In genomic region chr1:56448937-56449336, GRCh38 we compare ENCODE assay signal across 1 cellular context.
TF ChIP-seq lines count a peak whose summit lies in the region.

No MANE protein-coding gene starts in this region.

TF ChIP-seq in HepG2, 621 proteins besides CTCF, POLR2A, EP300 and RAD21 (continued from another document and continues in another):
- TF ChIP-seq, protein P1, sequence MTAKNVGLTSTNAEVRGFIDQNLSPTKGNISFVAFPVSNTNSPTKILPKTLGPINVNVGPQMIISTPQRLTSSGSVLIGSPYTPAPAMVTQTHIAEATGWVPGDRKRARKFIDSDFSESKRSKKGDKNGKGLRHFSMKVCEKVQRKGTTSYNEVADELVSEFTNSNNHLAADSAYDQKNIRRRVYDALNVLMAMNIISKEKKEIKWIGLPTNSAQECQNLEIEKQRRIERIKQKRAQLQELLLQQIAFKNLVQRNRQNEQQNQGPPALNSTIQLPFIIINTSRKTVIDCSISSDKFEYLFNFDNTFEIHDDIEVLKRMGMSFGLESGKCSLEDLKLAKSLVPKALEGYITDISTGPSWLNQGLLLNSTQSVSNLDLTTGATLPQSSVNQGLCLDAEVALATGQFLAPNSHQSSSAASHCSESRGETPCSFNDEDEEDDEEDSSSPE (CRISPR knock-in tag; IDR thresholded peaks at IDR 0.05), result peak; percentile 72
- TF ChIP-seq SALL1 (CRISPR knock-in tag; IDR thresholded peaks at IDR 0.05) (peak; percentile 68), FOXA3 (CRISPR knock-in tag; IDR thresholded peaks at IDR 0.05) (peak; percentile 61), ZNF7 (CRISPR knock-in tag; IDR thresholded peaks at IDR 0.05) (no peak), POLR2G (IDR thresholded peaks at IDR 0.05; ENCODE audit: low read depth, low read length) (peak; percentile 47; the same call in 1 of the 2 replicates), NCOR1 (IDR thresholded peaks at IDR 0.05; ENCODE audit: borderline replicate concordance, low read length) (peak; percentile 78; the same call in 1 of the 2 replicates), POGZ (CRISPR knock-in tag; IDR thresholded peaks at IDR 0.05) (peak; percentile 59), ZNF644 (CRISPR knock-in tag; IDR thresholded peaks at IDR 0.05; ENCODE audit: low read depth) (0 out of 2 replicates have a peak, but pooled peaks have one; percentile 10), ZEB1 (IDR thresholded peaks at IDR 0.05; ENCODE audit: insufficient replicate concordance, low read depth) (peak; percentile 70), ZNF850 (CRISPR knock-in tag; conservative IDR thresholded peaks at IDR 0.05) (no peak), ZSCAN30 (CRISPR knock-in tag; IDR thresholded peaks at IDR 0.05) (peak; percentile 41; the same call in 1 of the 2 replicates), FOXJ3 (CRISPR knock-in tag; IDR thresholded peaks at IDR 0.05; ENCODE audit: borderline replicate concordance) (peak; percentile 70; the same call in 1 of the 2 replicates), FOXP4 (CRISPR knock-in tag; IDR thresholded peaks at IDR 0.05) (peak; percentile 69; the same call in 1 of the 2 replicates), KLF13 (CRISPR knock-in tag; IDR thresholded peaks at IDR 0.05) (no peak), RELA (CRISPR knock-in tag; IDR thresholded peaks at IDR 0.05) (peak; percentile 96; the same call in 1 of the 2 replicates), SETDB1 (CRISPR knock-in tag; IDR thresholded peaks at IDR 0.05; ENCODE audit: borderline replicate concordance) (no peak), FOSL2 (CRISPR knock-in tag; IDR thresholded peaks at IDR 0.05) (peak; percentile 96), GABPA (IDR thresholded peaks at IDR 0.05; ENCODE audit: low read depth, low read length) (no peak), GABPA (CRISPR knock-in tag; IDR thresholded peaks at IDR 0.05; ENCODE audit: low read depth) (peak; percentile 51), ZNF816 (CRISPR knock-in tag; IDR thresholded peaks at IDR 0.05; ENCODE audit: borderline replicate concordance) (peak; percentile 26; the same call in 1 of the 2 replicates), TMF1 (CRISPR knock-in tag; IDR thresholded peaks at IDR 0.05; ENCODE audit: low read depth) (no peak), CEBPB (IDR thresholded peaks at IDR 0.05; ENCODE audit: borderline replicate concordance, low read depth, low read length) (peak; percentile 91), HNF1A (IDR thresholded peaks at IDR 0.05; ENCODE audit: low read depth) (peak; percentile 29; the same call in 1 of the 2 replicates), HNF1A (CRISPR knock-in tag; IDR thresholded peaks at IDR 0.05; ENCODE audit: borderline replicate concordance) (no peak), TCF7 (IDR thresholded peaks at IDR 0.05; ENCODE audit: low read depth) (peak; percentile 76), IRF2 (CRISPR knock-in tag; IDR thresholded peaks at IDR 0.05) (peak; percentile 69; the same call in 1 of the 2 replicates), TARDBP (CRISPR knock-in tag; IDR thresholded peaks at IDR 0.05) (peak; percentile 58; the same call in 1 of the 2 replicates), HOXA3 (CRISPR knock-in tag; IDR thresholded peaks at IDR 0.05) (peak; percentile 55; the same call in 1 of the 2 replicates), ZFX (CRISPR knock-in tag; IDR thresholded peaks at IDR 0.05; ENCODE audit: low read depth) (no peak), PITX1 (CRISPR knock-in tag; IDR thresholded peaks at IDR 0.05) (0 out of 2 replicates have a peak, but pooled peaks have one; percentile 43)
- TF ChIP-seq, protein P2, sequence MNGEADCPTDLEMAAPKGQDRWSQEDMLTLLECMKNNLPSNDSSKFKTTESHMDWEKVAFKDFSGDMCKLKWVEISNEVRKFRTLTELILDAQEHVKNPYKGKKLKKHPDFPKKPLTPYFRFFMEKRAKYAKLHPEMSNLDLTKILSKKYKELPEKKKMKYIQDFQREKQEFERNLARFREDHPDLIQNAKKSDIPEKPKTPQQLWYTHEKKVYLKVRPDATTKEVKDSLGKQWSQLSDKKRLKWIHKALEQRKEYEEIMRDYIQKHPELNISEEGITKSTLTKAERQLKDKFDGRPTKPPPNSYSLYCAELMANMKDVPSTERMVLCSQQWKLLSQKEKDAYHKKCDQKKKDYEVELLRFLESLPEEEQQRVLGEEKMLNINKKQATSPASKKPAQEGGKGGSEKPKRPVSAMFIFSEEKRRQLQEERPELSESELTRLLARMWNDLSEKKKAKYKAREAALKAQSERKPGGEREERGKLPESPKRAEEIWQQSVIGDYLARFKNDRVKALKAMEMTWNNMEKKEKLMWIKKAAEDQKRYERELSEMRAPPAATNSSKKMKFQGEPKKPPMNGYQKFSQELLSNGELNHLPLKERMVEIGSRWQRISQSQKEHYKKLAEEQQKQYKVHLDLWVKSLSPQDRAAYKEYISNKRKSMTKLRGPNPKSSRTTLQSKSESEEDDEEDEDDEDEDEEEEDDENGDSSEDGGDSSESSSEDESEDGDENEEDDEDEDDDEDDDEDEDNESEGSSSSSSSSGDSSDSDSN (CRISPR knock-in tag; IDR thresholded peaks at IDR 0.05), result peak; percentile 31; the same call in 1 of the 2 replicates
- TF ChIP-seq, protein P3, sequence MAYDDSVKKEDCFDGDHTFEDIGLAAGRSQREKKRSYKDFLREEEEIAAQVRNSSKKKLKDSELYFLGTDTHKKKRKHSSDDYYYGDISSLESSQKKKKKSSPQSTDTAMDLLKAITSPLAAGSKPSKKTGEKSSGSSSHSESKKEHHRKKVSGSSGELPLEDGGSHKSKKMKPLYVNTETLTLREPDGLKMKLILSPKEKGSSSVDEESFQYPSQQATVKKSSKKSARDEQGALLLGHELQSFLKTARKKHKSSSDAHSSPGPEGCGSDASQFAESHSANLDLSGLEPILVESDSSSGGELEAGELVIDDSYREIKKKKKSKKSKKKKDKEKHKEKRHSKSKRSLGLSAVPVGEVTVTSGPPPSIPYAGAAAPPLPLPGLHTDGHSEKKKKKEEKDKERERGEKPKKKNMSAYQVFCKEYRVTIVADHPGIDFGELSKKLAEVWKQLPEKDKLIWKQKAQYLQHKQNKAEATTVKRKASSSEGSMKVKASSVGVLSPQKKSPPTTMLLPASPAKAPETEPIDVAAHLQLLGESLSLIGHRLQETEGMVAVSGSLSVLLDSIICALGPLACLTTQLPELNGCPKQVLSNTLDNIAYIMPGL (CRISPR knock-in tag; IDR thresholded peaks at IDR 0.05; ENCODE audit: borderline replicate concordance in 1 of 2, low read depth in 1 of 2), result no peak
- TF ChIP-seq, protein P4, sequence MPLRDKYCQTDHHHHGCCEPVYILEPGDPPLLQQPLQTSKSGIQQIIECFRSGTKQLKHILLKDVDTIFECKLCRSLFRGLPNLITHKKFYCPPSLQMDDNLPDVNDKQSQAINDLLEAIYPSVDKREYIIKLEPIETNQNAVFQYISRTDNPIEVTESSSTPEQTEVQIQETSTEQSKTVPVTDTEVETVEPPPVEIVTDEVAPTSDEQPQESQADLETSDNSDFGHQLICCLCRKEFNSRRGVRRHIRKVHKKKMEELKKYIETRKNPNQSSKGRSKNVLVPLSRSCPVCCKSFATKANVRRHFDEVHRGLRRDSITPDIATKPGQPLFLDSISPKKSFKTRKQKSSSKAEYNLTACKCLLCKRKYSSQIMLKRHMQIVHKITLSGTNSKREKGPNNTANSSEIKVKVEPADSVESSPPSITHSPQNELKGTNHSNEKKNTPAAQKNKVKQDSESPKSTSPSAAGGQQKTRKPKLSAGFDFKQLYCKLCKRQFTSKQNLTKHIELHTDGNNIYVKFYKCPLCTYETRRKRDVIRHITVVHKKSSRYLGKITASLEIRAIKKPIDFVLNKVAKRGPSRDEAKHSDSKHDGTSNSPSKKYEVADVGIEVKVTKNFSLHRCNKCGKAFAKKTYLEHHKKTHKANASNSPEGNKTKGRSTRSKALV (CRISPR knock-in tag; IDR thresholded peaks at IDR 0.05), result no peak
- TF ChIP-seq, protein P5, sequence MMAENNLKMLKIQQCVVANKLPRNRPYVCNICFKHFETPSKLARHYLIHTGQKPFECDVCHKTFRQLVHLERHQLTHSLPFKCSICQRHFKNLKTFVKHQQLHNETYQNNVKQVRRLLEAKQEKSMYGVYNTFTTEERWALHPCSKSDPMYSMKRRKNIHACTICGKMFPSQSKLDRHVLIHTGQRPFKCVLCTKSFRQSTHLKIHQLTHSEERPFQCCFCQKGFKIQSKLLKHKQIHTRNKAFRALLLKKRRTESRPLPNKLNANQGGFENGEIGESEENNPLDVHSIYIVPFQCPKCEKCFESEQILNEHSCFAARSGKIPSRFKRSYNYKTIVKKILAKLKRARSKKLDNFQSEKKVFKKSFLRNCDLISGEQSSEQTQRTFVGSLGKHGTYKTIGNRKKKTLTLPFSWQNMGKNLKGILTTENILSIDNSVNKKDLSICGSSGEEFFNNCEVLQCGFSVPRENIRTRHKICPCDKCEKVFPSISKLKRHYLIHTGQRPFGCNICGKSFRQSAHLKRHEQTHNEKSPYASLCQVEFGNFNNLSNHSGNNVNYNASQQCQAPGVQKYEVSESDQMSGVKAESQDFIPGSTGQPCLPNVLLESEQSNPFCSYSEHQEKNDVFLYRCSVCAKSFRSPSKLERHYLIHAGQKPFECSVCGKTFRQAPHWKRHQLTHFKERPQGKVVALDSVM (CRISPR knock-in tag; IDR thresholded peaks at IDR 0.05), result 0 out of 2 replicates have a peak, but pooled peaks have one; percentile 16
